Comparison of ENCODE assay signal across 8 cellular contexts in genomic region chr11:108417559-108417958, GRCh38. TPM values are rescaled to one million over a fixed set of nuclear protein-coding genes. Genes with fewer than 3 reads are reported as not detected.
DNase-seq lines count a peak whose midpoint lies in the region; ATAC-seq and TF ChIP-seq lines count a peak whose summit lies in the region.
"Not testable (repeated sequence)": the region's sequence is repeated elsewhere in the genome, so short reads cannot be mapped to it uniquely, and the experiment has no call there.

No MANE protein-coding gene starts in this region.

- not testable (repeated sequence) for H3K9me3 ChIP-seq in CD4-positive, alpha-beta memory T cell (ENCODE audit: control insufficient read depth in 1 of 2, low read length in 2 of 2); SU-DHL-6 (ENCODE audit: insufficient read depth, low read length); liver (ENCODE audit: control insufficient read depth in 4 of 4, low read length in 3 of 4)

- not testable (repeated sequence) for H4K20me1 ChIP-seq in SU-DHL-6 (ENCODE audit: low read depth, low read length)

- TF ChIP-seq CTCF in SU-DHL-6 (IDR thresholded peaks at IDR 0.05; ENCODE audit: insufficient read depth, low read length, poor library complexity, severe bottlenecking) (peak; percentile 31), liver (IDR thresholded peaks at IDR 0.05; ENCODE audit: low read depth, low read length, missing input control) (peak; percentile 33)
- not testable (repeated sequence) for TF ChIP-seq CTCF in endothelial cell (IDR thresholded peaks at IDR 0.05; ENCODE audit: unreplicated experiment)

- not testable (repeated sequence) for H3K27me3 Mint-ChIP-seq in CD4-positive, alpha-beta memory T cell; endothelial cell (ENCODE audit: unreplicated experiment)

- not testable (repeated sequence) for H3K4me2 ChIP-seq in SU-DHL-6 (ENCODE audit: low read depth, low read length, poor library complexity, severe bottlenecking)

- H3K36me3 ChIP-seq in CD4-positive, alpha-beta memory T cell (ENCODE audit: insufficient read depth, low read length); SU-DHL-6 (ENCODE audit: low read length); liver (ENCODE audit: control insufficient read depth in 4 of 4, insufficient read depth in 3 of 4, low read depth in 1 of 4, low read length in 3 of 4): not testable (repeated sequence)

- not testable (repeated sequence) for H3K27ac ChIP-seq in CD4-positive, alpha-beta memory T cell (ENCODE audit: low read depth, low read length); SU-DHL-6 (ENCODE audit: low read depth, low read length); liver (ENCODE audit: low read depth in 1 of 2, low read length in 2 of 2)

- H3K4me3 Mint-ChIP-seq in CD4-positive, alpha-beta memory T cell; endothelial cell (ENCODE audit: unreplicated experiment): not testable (repeated sequence)

- H3K79me2 ChIP-seq in SU-DHL-6 (ENCODE audit: insufficient read depth, low read length), result not testable (repeated sequence)

- not testable (repeated sequence) for H3F3A ChIP-seq in SU-DHL-6 (ENCODE audit: insufficient read depth)

- not testable (repeated sequence) for H3K4me1 Mint-ChIP-seq in CD4-positive, alpha-beta memory T cell; endothelial cell (ENCODE audit: unreplicated experiment)

- peaks cover 0 to 14% (median 5%) of the 10 kb centered on the region in 8 donors for H3K9me3 Mint-ChIP-seq in CD4-positive, alpha-beta memory T cell
- not testable (repeated sequence) for H3K9me3 Mint-ChIP-seq in endothelial cell (ENCODE audit: unreplicated experiment)

- not testable (repeated sequence) for H2AFZ ChIP-seq in SU-DHL-6 (ENCODE audit: low read depth, low read length, severe bottlenecking)

- peak; percentile 75 for ATAC-seq in GM19351 (IDR thresholded peaks at IDR 0.05; ENCODE audit: unreplicated experiment)

- not testable (repeated sequence) for H3K36me3 Mint-ChIP-seq in CD4-positive, alpha-beta memory T cell; endothelial cell (ENCODE audit: low read depth, unreplicated experiment)

- CTCF ChIA-PET in CD4-positive, alpha-beta memory T cell (lab: Charles Lee; ENCODE audit: partially characterized antibody), result interaction anchor here (1.2 to 2.4 kb wide), 3 partner anchors 228 to 316 kb away, joined by 4 to 10 read pairs (median 4); no protein-coding TSS in a partner anchor

- intact Hi-C loops in CD4-positive, alpha-beta memory T cell (cut with micrococcal nuclease), result loop anchor here (1.0 kb wide), 1 partner anchor 231 kb away; no protein-coding TSS in a partner anchor

- not testable (repeated sequence) for H3K9ac ChIP-seq in SU-DHL-6 (ENCODE audit: low read length); liver (ENCODE audit: low read depth in 1 of 2, low read length in 2 of 2)

- not testable (repeated sequence) for H3K27me3 ChIP-seq in CD4-positive, alpha-beta memory T cell (ENCODE audit: insufficient read depth, low read length); SU-DHL-6 (ENCODE audit: low read length); liver (ENCODE audit: control insufficient read depth in 4 of 4, insufficient read depth in 4 of 4, low read length in 3 of 4)

- peak; percentile 76 to 78 for TF ChIP-seq RAD21 in liver (IDR thresholded peaks at IDR 0.05)

- peak; percentile 27 to 44 (median 32) for DNase-seq in CD4-positive, alpha-beta memory T cell
- DNase-seq in NCI-H146 (lab: John Stamatoyannopoulos, UW) (peak; percentile 29), activated T-cell treated with anti-CD3 and anti-CD28 coated beads for 48 hours (ENCODE audit: low read depth) (peak; percentile 1), endothelial cell (ENCODE audit: low spot score) (peak; percentile 28)
- peak; percentile 1 for DNase-seq in stimulated activated CD8-positive, alpha-beta memory T cell treated with anti-CD3 and anti-CD28 coated beads, Interleukin-2, amount 100 ng/mL, for 48 hours (ENCODE audit: low read depth in 2 of 2)

- H3K27ac Mint-ChIP-seq in CD4-positive, alpha-beta memory T cell, result peak overlapping the region in 1 of 7 donors; percentile 9
- not testable (repeated sequence) for H3K27ac Mint-ChIP-seq in endothelial cell (ENCODE audit: unreplicated experiment)

- H3K9me2 ChIP-seq in SU-DHL-6 (replicated peaks; ENCODE audit: insufficient read depth, low read length), result not testable (repeated sequence)

- WGBS in liver, result 69% methylated on average over 2 of the region's 2 CpGs

- not testable (repeated sequence) for H3K4me1 ChIP-seq in CD4-positive, alpha-beta memory T cell (ENCODE audit: insufficient read depth, low read length); liver (ENCODE audit: control insufficient read depth in 4 of 4, insufficient read depth in 4 of 4, low read length in 3 of 4)

- H3K4me3 ChIP-seq in CD4-positive, alpha-beta memory T cell (ENCODE audit: low read length in 2 of 2); SU-DHL-6 (ENCODE audit: insufficient read depth, low read length, poor library complexity, severe bottlenecking); liver (ENCODE audit: low read depth in 1 of 3, low read length in 3 of 3): not testable (repeated sequence)

- POLR2A ChIA-PET in CD4-positive, alpha-beta memory T cell (lab: Charles Lee; ENCODE audit: partially characterized antibody), result not testable (repeated sequence)

RNA-seq across cellular contexts. Expression of gene C11orf65, which starts 49.8 kb away (rescaled TPM):
- total RNA-seq in CD4-positive, alpha-beta memory T cell, result under 1 TPM; 0.30 to 0.93 TPM
- 1 to 10 TPM in 1 of 2 donors, not detected in 1; 1.0 TPM for polyA plus RNA-seq in CD4-positive, alpha-beta memory T cell
- total RNA-seq in endothelial cell (ENCODE audit: unreplicated experiment) (0.69 TPM), liver (under 1 TPM; 0.61 to 0.75 TPM)
- 1 to 10 TPM in 1 of 2 donors, under 1 TPM in 1; 0.33 to 1.2 TPM for polyA plus RNA-seq in liver
